ENCODE assay signal across 8 cellular contexts in genomic region chr6:139308284-139308916, GRCh38. TPM values are rescaled to one million over a fixed set of nuclear protein-coding genes. Genes with fewer than 3 reads are reported as not detected.
A peak's percentile ranks its signal among the peaks of the same experiment; 100 is the strongest.
DNase-seq lines count a peak whose midpoint lies in the region; ATAC-seq and TF ChIP-seq lines count a peak whose summit lies in the region.

No MANE protein-coding gene starts in this region.

- no peaks in the 10 kb centered on the region for H3K36me3 Mint-ChIP-seq in activated T-cell treated with anti-CD3 and anti-CD28 coated beads, Interleukin-2, amount 50 U/mL, for 24 hours (ENCODE audit: low read depth)
- H3K36me3 Mint-ChIP-seq in activated B cell treated with CpG ODN at 0.5 μM for 24 hours (ENCODE audit: low read depth): peaks cover 2% of the 10 kb centered on the region
- no peaks in the 10 kb centered on the region for H3K36me3 Mint-ChIP-seq in stimulated activated memory B cell treated with anti-CD40 and anti-IgM and Interleukin-4, amounts not matched to agents 10 μg/mL and 1 μg/mL and 100 μg/mL, for 72 hours
- H3K36me3 Mint-ChIP-seq in glutamatergic neuron (ENCODE audit: unreplicated experiment): no peaks in the 10 kb centered on the region

- H3K27ac Mint-ChIP-seq in activated T-cell treated with anti-CD3 and anti-CD28 coated beads, Interleukin-2, amount 50 U/mL, for 24 hours: peak overlapping the region; percentile 87
- H3K27ac Mint-ChIP-seq in activated B cell treated with CpG ODN at 0.5 μM for 24 hours (peak overlapping the region; percentile 52), glutamatergic neuron (ENCODE audit: unreplicated experiment) (no peak overlapping the region)
- peak overlapping the region; percentile 76 for H3K27ac Mint-ChIP-seq in stimulated activated memory B cell treated with anti-CD40 and anti-IgM and Interleukin-4, amounts not matched to agents 10 μg/mL and 1 μg/mL and 100 μg/mL, for 72 hours

- H3K4me1 Mint-ChIP-seq in activated T-cell treated with anti-CD3 and anti-CD28 coated beads, Interleukin-2, amount 50 U/mL, for 24 hours (ENCODE audit: low read depth): peaks cover 38% of the 10 kb centered on the region
- H3K4me1 Mint-ChIP-seq in activated B cell treated with CpG ODN at 0.5 μM for 24 hours (peaks cover 13% of the 10 kb centered on the region), glutamatergic neuron (ENCODE audit: low read depth, unreplicated experiment) (no peaks in the 10 kb centered on the region)
- H3K4me1 Mint-ChIP-seq in stimulated activated memory B cell treated with anti-CD40 and anti-IgM and Interleukin-4, amounts not matched to agents 10 μg/mL and 1 μg/mL and 100 μg/mL, for 72 hours: peaks cover 37% of the 10 kb centered on the region

- H3K27me3 Mint-ChIP-seq in activated T-cell treated with anti-CD3 and anti-CD28 coated beads, Interleukin-2, amount 50 U/mL, for 24 hours: no peaks in the 10 kb centered on the region
- H3K27me3 Mint-ChIP-seq in activated B cell treated with CpG ODN at 0.5 μM for 24 hours: no peaks in the 10 kb centered on the region
- no peaks in the 10 kb centered on the region for H3K27me3 Mint-ChIP-seq in stimulated activated memory B cell treated with anti-CD40 and anti-IgM and Interleukin-4, amounts not matched to agents 10 μg/mL and 1 μg/mL and 100 μg/mL, for 72 hours
- no peaks in the 10 kb centered on the region for H3K27me3 Mint-ChIP-seq in glutamatergic neuron (ENCODE audit: unreplicated experiment)

- no peak for TF ChIP-seq CTCF in activated B cell treated with CpG ODN at 0.5 μM for 24 hours (IDR thresholded peaks at IDR 0.05)
- no peak for TF ChIP-seq CTCF in glutamatergic neuron (IDR thresholded peaks at IDR 0.05; ENCODE audit: partially characterized antibody, unreplicated experiment)

- peak; percentile 81 for ATAC-seq in HG02938 (IDR thresholded peaks at IDR 0.05; ENCODE audit: unreplicated experiment)
- no peak for ATAC-seq in activated B cell treated with CpG ODN at 0.5 μM for 24 hours (ENCODE audit: low read depth)
- ATAC-seq in stimulated activated memory B cell treated with anti-CD40 and anti-IgM and Interleukin-4, amounts not matched to agents 10 μg/mL and 1 μg/mL and 100 μg/mL, for 72 hours: peak; percentile 90

- DNase-seq in activated T-cell treated with anti-CD3 and anti-CD28 coated beads, Interleukin-2, amount 50 U/mL, for 24 hours: no peak
- no peak for DNase-seq in activated T-cell treated with anti-CD3 and anti-CD28 coated beads, Interleukin-2, amount 50 U/mL, for 48 hours
- DNase-seq in activated B cell treated with CpG ODN at 0.5 μM for 24 hours (no peak), glutamatergic neuron (no peak), NCI-H524 treated with DMSO at 0.1 percent for 48 hours (lab: John Stamatoyannopoulos, UW) (no peak), glomerular visceral epithelial cell (ENCODE audit: extremely low spot score) (no peak)

- peak overlapping the region; percentile 9 for H3K4me3 Mint-ChIP-seq in activated T-cell treated with anti-CD3 and anti-CD28 coated beads, Interleukin-2, amount 50 U/mL, for 24 hours
- no peak overlapping the region for H3K4me3 Mint-ChIP-seq in activated B cell treated with CpG ODN at 0.5 μM for 24 hours
- peak overlapping the region; percentile 39 for H3K4me3 Mint-ChIP-seq in stimulated activated memory B cell treated with anti-CD40 and anti-IgM and Interleukin-4, amounts not matched to agents 10 μg/mL and 1 μg/mL and 100 μg/mL, for 72 hours
- H3K4me3 Mint-ChIP-seq in glutamatergic neuron (ENCODE audit: unreplicated experiment): no peak overlapping the region

- no peaks in the 10 kb centered on the region for H3K9me3 Mint-ChIP-seq in activated T-cell treated with anti-CD3 and anti-CD28 coated beads, Interleukin-2, amount 50 U/mL, for 24 hours
- H3K9me3 Mint-ChIP-seq in activated B cell treated with CpG ODN at 0.5 μM for 24 hours: no peaks in the 10 kb centered on the region
- no peaks in the 10 kb centered on the region for H3K9me3 Mint-ChIP-seq in stimulated activated memory B cell treated with anti-CD40 and anti-IgM and Interleukin-4, amounts not matched to agents 10 μg/mL and 1 μg/mL and 100 μg/mL, for 72 hours
- no peaks in the 10 kb centered on the region for H3K9me3 Mint-ChIP-seq in glutamatergic neuron (ENCODE audit: unreplicated experiment)

- intact Hi-C loops in activated B cell treated with CpG ODN at 0.5 μM for 24 hours (cut with micrococcal nuclease): loop anchor here (2.0 kb wide), 1 partner anchor 16 kb away; no protein-coding TSS in a partner anchor

- POLR2A ChIA-PET in activated B cell treated with CpG ODN at 0.5 μM for 24 hours (lab: Charles Lee): interaction anchor here (1.1 kb wide), 1 partner anchor 17 kb away, joined by 3 read pairs; no protein-coding TSS in a partner anchor

- CTCF ChIA-PET in activated B cell treated with CpG ODN at 0.5 μM for 24 hours (lab: Charles Lee): no interaction called here

RNA-seq across cellular contexts. Expression of gene TXLNB, which starts 16.6 kb away (rescaled TPM):
- total RNA-seq in activated B cell treated with CpG ODN at 0.5 μM for 24 hours: 1.9 and 2.4 TPM in 2 replicates
- not detected for total RNA-seq in glutamatergic neuron (ENCODE audit: unreplicated experiment)

Comparison
In these comparisons a context has a peak if more than half of its experiments do, and no peak if none do; other contexts are left out.
1. H3K4me3 Mint-ChIP-seq: peak in activated T-cell treated with anti-CD3 and anti-CD28 coated beads, Interleukin-2, amount 50 U/mL, for 24 hours (single experiment) and stimulated activated memory B cell treated with anti-CD40 and anti-IgM and Interleukin-4, amounts not matched to agents 10 μg/mL and 1 μg/mL and 100 μg/mL, for 72 hours (single experiment); none in activated B cell treated with CpG ODN at 0.5 μM for 24 hours (single experiment) and glutamatergic neuron (single experiment).